ENCODE assay signal across 20 cellular contexts in the genomic region with DNA sequence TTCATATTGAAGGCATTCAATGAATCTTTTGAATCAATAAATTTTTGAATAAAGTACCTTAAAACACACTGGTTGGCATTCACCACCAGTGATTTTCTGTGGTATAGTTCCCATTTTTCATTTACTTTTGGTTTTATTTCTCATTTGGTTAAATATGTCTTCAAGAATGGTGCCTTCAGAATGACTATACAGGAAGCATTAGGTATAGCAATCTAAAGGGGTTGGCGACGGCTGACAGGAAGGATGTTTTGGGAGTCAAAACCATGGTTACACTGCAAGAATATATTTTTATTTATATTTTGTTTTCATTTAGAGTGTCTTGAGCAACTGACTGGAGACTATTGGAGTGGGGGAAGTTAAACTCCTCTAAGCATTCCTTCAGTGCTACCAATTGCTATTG.
DNase-seq lines count a peak whose midpoint lies in the region; ATAC-seq, FAIRE-seq and TF ChIP-seq lines count a peak whose summit lies in the region.
"Had no signal": no experiment of that assay in that cellular context is flagged by ENCODE, and none has a peak within 500 bp of the region (broad histone marks: within the 10 kb centered on the region; RNA-seq: fewer than 3 reads in every experiment).

No MANE protein-coding gene starts in this region.

- no peak for TF ChIP-seq POLR2A in GM12891 (IDR thresholded peaks at IDR 0.05; ENCODE audit: low read depth, low read length)

- no peaks in the 10 kb centered on the region for H3K36me3 Mint-ChIP-seq in progenitor cell of endocrine pancreas (ENCODE audit: insufficient read depth)
- H3K36me3 Mint-ChIP-seq: CD14-positive monocyte, mesothelial cell of epicardium had no signal

- intact Hi-C loops in left colon (cut with DNase I, micrococcal nuclease): no loop called here

- H3K4me1 Mint-ChIP-seq in progenitor cell of endocrine pancreas (ENCODE audit: low read depth): peaks cover 4% of the 10 kb centered on the region
- H3K4me1 Mint-ChIP-seq: CD14-positive monocyte, mesothelial cell of epicardium had no signal

- no peak for FAIRE-seq in GM12891 (lab: Jason Lieb, UNC)
- FAIRE-seq: astrocyte had no signal

- no peaks in the 10 kb centered on the region for H3K9me3 Mint-ChIP-seq in progenitor cell of endocrine pancreas (ENCODE audit: low read depth)

- no peak overlapping the region for H3K27ac Mint-ChIP-seq in progenitor cell of endocrine pancreas
- H3K27ac Mint-ChIP-seq: CD14-positive monocyte, mesothelial cell of epicardium had no signal

- TF ChIP-seq CTCF in progenitor cell of endocrine pancreas (IDR thresholded peaks at IDR 0.05; ENCODE audit: unreplicated experiment): no peak

- DNase-seq in GM12891 (ENCODE audit: insufficient read length, low spot score) (peak; percentile 1), NCI-H146 treated with DMSO at 0.1 percent for 48 hours (lab: John Stamatoyannopoulos, UW; ENCODE audit: unreplicated experiment) (no peak), progenitor cell of endocrine pancreas (ENCODE audit: low spot score, unreplicated experiment) (no peak), left colon (no peak)
- DNase-seq: activated effector memory CD4-positive, alpha-beta T cell treated with Interleukin-2 at 50 U/mL for 16 hours; erythroblast; glutamatergic neuron; islet precursor cell; NCI-H1930; NCI-H526; right cardiac atrium; stimulated activated CD4-positive, alpha-beta T cell treated with anti-CD3 and anti-CD28 coated beads, Interleukin-2, amount 100 ng/mL, for 24 hours; testis had no signal

- H3K27me3 Mint-ChIP-seq in progenitor cell of endocrine pancreas: no peaks in the 10 kb centered on the region

- H3K4me3 Mint-ChIP-seq in progenitor cell of endocrine pancreas (ENCODE audit: low read depth): no peak overlapping the region
- H3K4me3 Mint-ChIP-seq: CD14-positive monocyte, mesothelial cell of epicardium had no signal

- ATAC-seq in GM19397 (IDR thresholded peaks at IDR 0.05; ENCODE audit: unreplicated experiment) (peak; percentile 46), HG02610 (IDR thresholded peaks at IDR 0.05; ENCODE audit: unreplicated experiment) (peak; percentile 89), HG03342 (IDR thresholded peaks at IDR 0.05; ENCODE audit: unreplicated experiment) (peak; percentile 80), HG02870 (IDR thresholded peaks at IDR 0.05; ENCODE audit: unreplicated experiment) (no peak), left colon (no peak)
- ATAC-seq: right cardiac atrium had no signal

TF ChIP-seq in GM12891, 5 proteins besides CTCF, POLR2A, EP300 and RAD21:
- no peak for TF ChIP-seq POU2F2 (IDR thresholded peaks at IDR 0.05; ENCODE audit: low read depth, low read length)
- no peak for TF ChIP-seq TAF1 (IDR thresholded peaks at IDR 0.05; ENCODE audit: low read depth, low read length)
- no peak for TF ChIP-seq POLR2AphosphoS5 (IDR thresholded peaks at IDR 0.05; ENCODE audit: low read depth, low read length)
- TF ChIP-seq PAX5 (IDR thresholded peaks at IDR 0.05; ENCODE audit: insufficient read depth, low read length, severe bottlenecking): no peak
- TF ChIP-seq SPI1 (IDR thresholded peaks at IDR 0.05; ENCODE audit: low read depth, low read length): no peak

Comparison
In these comparisons a context has a peak if more than half of its experiments do, and no peak if none do; other contexts are left out.
1. ATAC-seq: peak in GM19397 (single experiment), HG02610 (single experiment) and HG03342 (single experiment); none in HG02870 (single experiment) and left colon (single experiment).